Comparison of ENCODE assay signal across 23 cellular contexts in genomic region chr5:79086116-79086515, GRCh38. TPM values are rescaled to one million over a fixed set of nuclear protein-coding genes. Genes with fewer than 3 reads are reported as not detected.
"Had no signal": no experiment of that assay in that cellular context is flagged by ENCODE, and none has a peak within 500 bp of the region (broad histone marks: within the 10 kb centered on the region; RNA-seq: fewer than 3 reads in every experiment).

No MANE protein-coding gene starts in this region.

- H3K4me1 ChIP-seq: heart left ventricle had no signal

- H3K27ac ChIP-seq: dorsolateral prefrontal cortex, heart left ventricle, ovary had no signal

- H3K4me2 ChIP-seq: smooth muscle cell had no signal

- H3K9me3 ChIP-seq: heart left ventricle, mucosa of descending colon, ovary had no signal

- H3K27me3 ChIP-seq: dorsolateral prefrontal cortex, heart left ventricle, ovary had no signal

- H3K36me3 ChIP-seq: heart left ventricle, ovary had no signal

- H3K36me3 Mint-ChIP-seq: natural killer cell had no signal

- H3K27ac Mint-ChIP-seq: natural killer cell had no signal

- DNase-seq: cortex of kidney; dorsolateral prefrontal cortex; effector CD8-positive, alpha-beta T cell; heart left ventricle; hypothalamus; kidney glomerular epithelial cell; mesendoderm; mucosa of descending colon; natural killer cell; nucleus accumbens; ovary; right cardiac atrium; stimulated activated CD4-positive, alpha-beta T cell treated with anti-CD3 and anti-CD28 coated beads, Interleukin-2, amount 100 ng/mL, for 48 hours; stimulated activated naive CD4-positive, alpha-beta T cell treated with Interleukin-2 at 50 U/mL for 16 hours; trophoblast cell had no signal

- H3K4me3 ChIP-seq: dorsolateral prefrontal cortex, heart left ventricle, mucosa of descending colon, ovary, smooth muscle cell had no signal

- ATAC-seq: esophagus mucosa, heart left ventricle, mucosa of descending colon, natural killer cell, right cardiac atrium had no signal

- H3K4me1 Mint-ChIP-seq: natural killer cell, neural crest cell had no signal

- H3K9me3 Mint-ChIP-seq: natural killer cell had no signal

- H3K4me3 Mint-ChIP-seq: natural killer cell, neural crest cell had no signal

- FAIRE-seq: frontal cortex, islet of Langerhans had no signal

RNA-seq across cellular contexts. Expression of gene BHMT2, which starts 16.5 kb away (rescaled TPM):
- total RNA-seq: natural killer cell, neural crest cell, smooth muscle cell had no signal
- polyA plus RNA-seq: smooth muscle cell had no signal

RNA-seq across cellular contexts. Expression of gene DMGDH, which starts 16.6 kb away (rescaled TPM):
- total RNA-seq: glomerular endothelial cell, neural crest cell, smooth muscle cell had no signal

RNA-seq across cellular contexts. Expression of gene BHMT, which starts 25.5 kb away (rescaled TPM):
- total RNA-seq: glomerular endothelial cell, heart left ventricle, lung microvascular endothelial cell, natural killer cell, neural crest cell, smooth muscle cell had no signal
- polyA plus RNA-seq: fibroblast of lung, heart left ventricle, smooth muscle cell had no signal
